In the genomic region with DNA sequence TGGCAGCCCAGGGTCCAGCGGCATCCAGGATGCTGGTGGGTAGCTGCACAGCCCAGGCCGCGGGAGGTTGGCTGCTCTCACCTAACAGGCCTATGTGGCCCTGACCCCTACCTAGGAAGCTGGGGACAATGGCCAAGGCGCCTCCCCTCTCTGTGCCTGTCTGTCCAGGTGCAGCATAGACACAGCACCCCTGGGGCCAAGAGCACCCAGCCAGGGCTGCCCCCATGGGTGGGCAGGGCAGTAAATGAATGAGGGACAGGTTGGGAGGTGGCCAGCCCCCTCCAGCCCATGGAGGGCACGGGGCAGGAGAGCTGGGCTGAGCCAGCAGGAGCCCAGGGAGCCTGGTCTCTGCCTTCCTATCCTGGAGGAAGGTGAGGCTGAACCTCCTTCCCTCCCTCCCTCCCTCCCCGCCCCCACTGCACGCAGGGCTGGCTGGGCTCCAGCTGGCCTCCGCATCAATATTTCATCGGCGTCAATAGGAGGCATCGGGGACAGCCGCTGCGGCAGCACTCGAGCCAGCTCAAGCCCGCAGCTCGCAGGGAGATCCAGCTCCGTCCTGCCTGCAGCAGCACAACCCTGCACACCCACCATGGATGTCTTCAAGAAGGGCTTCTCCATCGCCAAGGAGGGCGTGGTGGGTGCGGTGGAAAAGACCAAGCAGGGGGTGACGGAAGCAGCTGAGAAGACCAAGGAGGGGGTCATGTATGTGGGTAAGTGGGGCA, we compare ENCODE assay signal across 9 cellular contexts. TPM values are rescaled to one million over a fixed set of nuclear protein-coding genes. Genes with fewer than 3 reads are reported as not detected.
DNase-seq lines count a peak whose midpoint lies in the region; ATAC-seq, FAIRE-seq and TF ChIP-seq lines count a peak whose summit lies in the region.
"Had no signal": no experiment of that assay in that cellular context is flagged by ENCODE, and none has a peak within 500 bp of the region (broad histone marks: within the 10 kb centered on the region; RNA-seq: fewer than 3 reads in every experiment).

SNCG (plus strand) TSS at position 491 of the 722 bp plus-strand sequence; CDS start at position 590, 99 bp downstream.

- H2AFZ ChIP-seq in astrocyte (ENCODE audit: low read depth, low read length) (peak within 1 kb of the TSS; percentile 41), smooth muscle cell (ENCODE audit: low read depth) (no peak within 1 kb of the TSS)

- H3K9me3 ChIP-seq in astrocyte (ENCODE audit: insufficient read depth, low read depth, low read length) (no peaks in the 10 kb centered on the region), smooth muscle cell (replicated peaks; ENCODE audit: low read depth) (no peaks in the 10 kb centered on the region)

- peak within 1 kb of the TSS; percentile 93 for H3K27ac Mint-ChIP-seq in astrocyte (ENCODE audit: unreplicated experiment)

- TF ChIP-seq CTCF in astrocyte (IDR thresholded peaks at IDR 0.05; ENCODE audit: insufficient read depth, low read depth, low read length) = no peak
- no peak for TF ChIP-seq CTCF in smooth muscle cell (IDR thresholded peaks at IDR 0.05; ENCODE audit: borderline replicate concordance, insufficient read depth, poor library complexity, severe bottlenecking)

- H3K79me2 ChIP-seq in astrocyte (ENCODE audit: insufficient read depth, low read length) = no peaks in the 10 kb centered on the region
- no peaks in the 10 kb centered on the region for H3K79me2 ChIP-seq in smooth muscle cell (ENCODE audit: low read depth)

- no peak within 1 kb of the TSS for H3K4me3 Mint-ChIP-seq in astrocyte (ENCODE audit: unreplicated experiment)

- H3K27me3 ChIP-seq in astrocyte (ENCODE audit: insufficient read depth, low read length) (no peaks in the 10 kb centered on the region), smooth muscle cell (ENCODE audit: low read depth) (no peaks in the 10 kb centered on the region)

- peaks cover 20% of the 10 kb centered on the region for H3K4me1 ChIP-seq in astrocyte (ENCODE audit: insufficient read depth, low read length)
- H3K4me1 ChIP-seq in smooth muscle cell (ENCODE audit: low read depth) = peaks cover 34% of the 10 kb centered on the region

- H3K9me3 Mint-ChIP-seq in astrocyte (ENCODE audit: unreplicated experiment) = no peaks in the 10 kb centered on the region

- 75% methylated on average over 20 of the region's 21 CpGs for WGBS in smooth muscle cell (ENCODE audit: low lambda C conversion rate)

- no peak within 1 kb of the TSS for H3K27ac ChIP-seq in astrocyte (ENCODE audit: low read depth, low read length)
- H3K27ac ChIP-seq in smooth muscle cell (ENCODE audit: low read depth) = peak within 1 kb of the TSS; percentile 28

- DNase-seq in HTR-8/SVneo (ENCODE audit: insufficient read length, low spot score) (no peak), astrocyte (ENCODE audit: low read depth) (no peak), islet precursor cell (peak; percentile 64), smooth muscle cell (lab: John Stamatoyannopoulos, UW; ENCODE audit: unreplicated experiment) (no peak), GM19239 (ENCODE audit: insufficient read length, low spot score) (no peak), NK-92 (lab: John Stamatoyannopoulos, UW; ENCODE audit: unreplicated experiment) (no peak)
- DNase-seq: Karpas-422 had no signal

- peak within 1 kb of the TSS; percentile 34 for H3K4me2 ChIP-seq in astrocyte (ENCODE audit: low read length)
- H3K4me2 ChIP-seq in smooth muscle cell = peak within 1 kb of the TSS; percentile 43

- ATAC-seq in HG03565 (IDR thresholded peaks at IDR 0.05; ENCODE audit: unreplicated experiment) (no peak), HG03135 (IDR thresholded peaks at IDR 0.05; ENCODE audit: unreplicated experiment) (no peak)

- no peaks in the 10 kb centered on the region for H3K36me3 ChIP-seq in astrocyte (ENCODE audit: insufficient read depth, low read length)
- no peaks in the 10 kb centered on the region for H3K36me3 ChIP-seq in smooth muscle cell (ENCODE audit: low read depth)

- no peak within 1 kb of the TSS for H3K9ac ChIP-seq in astrocyte (ENCODE audit: low read length)
- no peak within 1 kb of the TSS for H3K9ac ChIP-seq in smooth muscle cell (ENCODE audit: low read depth)

- H3K27me3 Mint-ChIP-seq in astrocyte (ENCODE audit: low read depth, unreplicated experiment) = no peaks in the 10 kb centered on the region

- H3K4me3 ChIP-seq in astrocyte (ENCODE audit: insufficient read depth, low read depth, low read length) (no peak within 1 kb of the TSS), smooth muscle cell (no peak within 1 kb of the TSS)

- peaks cover 11% of the 10 kb centered on the region for H3K4me1 Mint-ChIP-seq in astrocyte (ENCODE audit: low read depth, unreplicated experiment)

- H3K36me3 Mint-ChIP-seq in astrocyte (ENCODE audit: low read depth, unreplicated experiment) = no peaks in the 10 kb centered on the region

- no peaks in the 10 kb centered on the region for H3F3A ChIP-seq in smooth muscle cell (ENCODE audit: low read depth)

- FAIRE-seq in HTR-8/SVneo (lab: Jason Lieb, UNC) (peak; percentile 62), astrocyte (lab: Jason Lieb, UNC) (no peak), GM19239 (lab: Jason Lieb, UNC) (no peak)

- H4K20me1 ChIP-seq in astrocyte (ENCODE audit: insufficient read depth, low read length) (no peaks in the 10 kb centered on the region), smooth muscle cell (ENCODE audit: low read depth) (no peaks in the 10 kb centered on the region)

RNA-seq across cellular contexts. Expression of gene SNCG, which starts in this region (rescaled TPM):
- 3.0 TPM in 2 replicates for total RNA-seq in astrocyte
- total RNA-seq in smooth muscle cell = 2.6 and 6.7 TPM in 2 replicates
- 2.3 and 4.1 TPM in 2 replicates for polyA plus RNA-seq in smooth muscle cell
